8 cellular contexts compared by ENCODE assay signal in genomic region chr1:47231314-47232186, GRCh38. TPM values are rescaled to one million over a fixed set of nuclear protein-coding genes. Genes with fewer than 3 reads are reported as not detected.
A peak's percentile ranks its signal among the peaks of the same experiment; 100 is the strongest.
DNase-seq lines count a peak whose midpoint lies in the region; ATAC-seq and TF ChIP-seq lines count a peak whose summit lies in the region.

No MANE protein-coding gene starts in this region.

- peak overlapping the region; percentile 32 for H3K4me3 Mint-ChIP-seq in activated CD8-positive, alpha-beta T cell treated with anti-CD3 and anti-CD28 coated beads, Interleukin-2, amount 10 ng/mL, durations not matched to agents 7 days and 5 days
- H3K4me3 Mint-ChIP-seq in neural crest cell: peak overlapping the region; percentile 60

- H3K9me3 Mint-ChIP-seq in activated CD8-positive, alpha-beta T cell treated with anti-CD3 and anti-CD28 coated beads, Interleukin-2, amount 10 ng/mL, durations not matched to agents 7 days and 5 days (ENCODE audit: insufficient read depth): no peaks in the 10 kb centered on the region
- no peaks in the 10 kb centered on the region for H3K9me3 Mint-ChIP-seq in neural crest cell

- TF ChIP-seq CTCF in neural crest cell (conservative IDR thresholded peaks at IDR 0.05): no peak

- peaks cover 87% of the 10 kb centered on the region for H3K27me3 Mint-ChIP-seq in activated CD8-positive, alpha-beta T cell treated with anti-CD3 and anti-CD28 coated beads, Interleukin-2, amount 10 ng/mL, durations not matched to agents 7 days and 5 days (ENCODE audit: low read depth)
- peaks cover 97% of the 10 kb centered on the region for H3K27me3 Mint-ChIP-seq in neural crest cell (ENCODE audit: low read depth)

- no peaks in the 10 kb centered on the region for H3K36me3 Mint-ChIP-seq in activated CD8-positive, alpha-beta T cell treated with anti-CD3 and anti-CD28 coated beads, Interleukin-2, amount 10 ng/mL, durations not matched to agents 7 days and 5 days (ENCODE audit: low read depth)
- no peaks in the 10 kb centered on the region for H3K36me3 Mint-ChIP-seq in neural crest cell (ENCODE audit: low read depth)

- CTCF ChIA-PET in activated CD8-positive, alpha-beta T cell treated with anti-CD3 and anti-CD28 coated beads, Interleukin-2, amount 10 ng/mL, durations not matched to agents 7 days and 5 days (lab: Charles Lee): interaction anchor here (1.0 kb wide), 1 partner anchor 39 kb away, joined by 4 read pairs; no protein-coding TSS in a partner anchor

- peaks cover 32% of the 10 kb centered on the region for H3K4me1 Mint-ChIP-seq in activated CD8-positive, alpha-beta T cell treated with anti-CD3 and anti-CD28 coated beads, Interleukin-2, amount 10 ng/mL, durations not matched to agents 7 days and 5 days (ENCODE audit: low read depth)
- peaks cover 12% of the 10 kb centered on the region for H3K4me1 Mint-ChIP-seq in neural crest cell

- ATAC-seq in activated CD8-positive, alpha-beta T cell treated with anti-CD3 and anti-CD28 coated beads, Interleukin-2, amount 10 ng/mL, durations not matched to agents 7 days and 5 days: no peak

- POLR2A ChIA-PET in activated CD8-positive, alpha-beta T cell treated with anti-CD3 and anti-CD28 coated beads, Interleukin-2, amount 10 ng/mL, durations not matched to agents 7 days and 5 days (lab: Charles Lee): no interaction called here

- H3K27ac Mint-ChIP-seq in activated CD8-positive, alpha-beta T cell treated with anti-CD3 and anti-CD28 coated beads, Interleukin-2, amount 10 ng/mL, durations not matched to agents 7 days and 5 days: no peak overlapping the region
- H3K27ac Mint-ChIP-seq in neural crest cell (ENCODE audit: unreplicated experiment): no peak overlapping the region

- DNase-seq in stimulated activated CD4-positive, alpha-beta T cell treated with anti-CD3 and anti-CD28 coated beads, Interleukin-15, amount 100 ng/mL, for 24 hours: peak; percentile 22
- DNase-seq in stimulated activated CD4-positive, alpha-beta T cell treated with anti-CD3 and anti-CD28 coated beads, Interleukin-4, amount 100 ng/mL, for 4 hours: no peak
- no peak for DNase-seq in activated CD8-positive, alpha-beta T cell treated with anti-CD3 and anti-CD28 coated beads, Interleukin-2, amount 10 ng/mL, durations not matched to agents 7 days and 5 days
- peak; percentile 20 for DNase-seq in fibroblast of the conjunctiva (ENCODE audit: low read depth)
- DNase-seq in neural crest cell (ENCODE audit: low read depth, low spot score): peak; percentile 29
- DNase-seq in NCI-H345 (lab: John Stamatoyannopoulos, UW): no peak
- no peak for DNase-seq in DMS 273 (lab: John Stamatoyannopoulos, UW; ENCODE audit: unreplicated experiment)
- DNase-seq in dedifferentiated amniotic fluid mesenchymal stem cell (ENCODE audit: extremely low spot score): no peak

RNA-seq across cellular contexts. Expression of gene TAL1, which starts 0.5 kb away (rescaled TPM):
- not detected for total RNA-seq in activated CD8-positive, alpha-beta T cell treated with anti-CD3 and anti-CD28 coated beads, Interleukin-2, amount 10 ng/mL, durations not matched to agents 7 days and 5 days
- 0.11 and 0.21 TPM in 2 replicates for total RNA-seq in neural crest cell

RNA-seq across cellular contexts. Expression of gene PDZK1IP1, which starts 41.7 kb away (rescaled TPM):
- not detected for total RNA-seq in activated CD8-positive, alpha-beta T cell treated with anti-CD3 and anti-CD28 coated beads, Interleukin-2, amount 10 ng/mL, durations not matched to agents 7 days and 5 days
- total RNA-seq in neural crest cell: not detected in 2 replicates

Comparison
In these comparisons a context has a peak if more than half of its experiments do, and no peak if none do; other contexts are left out.
1. DNase-seq: peak in stimulated activated CD4-positive, alpha-beta T cell treated with anti-CD3 and anti-CD28 coated beads, Interleukin-15, amount 100 ng/mL, for 24 hours (single experiment), fibroblast of the conjunctiva (single experiment) and neural crest cell (single experiment); none in stimulated activated CD4-positive, alpha-beta T cell treated with anti-CD3 and anti-CD28 coated beads, Interleukin-4, amount 100 ng/mL, for 4 hours (0 of 2), activated CD8-positive, alpha-beta T cell treated with anti-CD3 and anti-CD28 coated beads, Interleukin-2, amount 10 ng/mL, durations not matched to agents 7 days and 5 days (single experiment), NCI-H345 (single experiment), DMS 273 (single experiment) and dedifferentiated amniotic fluid mesenchymal stem cell (single experiment).